7 cellular contexts compared by ENCODE assay signal in genomic region chr4:30720021-30720655, GRCh38.
DNase-seq lines count a peak whose midpoint lies in the region; ATAC-seq and TF ChIP-seq lines count a peak whose summit lies in the region.

A gene with protein sequence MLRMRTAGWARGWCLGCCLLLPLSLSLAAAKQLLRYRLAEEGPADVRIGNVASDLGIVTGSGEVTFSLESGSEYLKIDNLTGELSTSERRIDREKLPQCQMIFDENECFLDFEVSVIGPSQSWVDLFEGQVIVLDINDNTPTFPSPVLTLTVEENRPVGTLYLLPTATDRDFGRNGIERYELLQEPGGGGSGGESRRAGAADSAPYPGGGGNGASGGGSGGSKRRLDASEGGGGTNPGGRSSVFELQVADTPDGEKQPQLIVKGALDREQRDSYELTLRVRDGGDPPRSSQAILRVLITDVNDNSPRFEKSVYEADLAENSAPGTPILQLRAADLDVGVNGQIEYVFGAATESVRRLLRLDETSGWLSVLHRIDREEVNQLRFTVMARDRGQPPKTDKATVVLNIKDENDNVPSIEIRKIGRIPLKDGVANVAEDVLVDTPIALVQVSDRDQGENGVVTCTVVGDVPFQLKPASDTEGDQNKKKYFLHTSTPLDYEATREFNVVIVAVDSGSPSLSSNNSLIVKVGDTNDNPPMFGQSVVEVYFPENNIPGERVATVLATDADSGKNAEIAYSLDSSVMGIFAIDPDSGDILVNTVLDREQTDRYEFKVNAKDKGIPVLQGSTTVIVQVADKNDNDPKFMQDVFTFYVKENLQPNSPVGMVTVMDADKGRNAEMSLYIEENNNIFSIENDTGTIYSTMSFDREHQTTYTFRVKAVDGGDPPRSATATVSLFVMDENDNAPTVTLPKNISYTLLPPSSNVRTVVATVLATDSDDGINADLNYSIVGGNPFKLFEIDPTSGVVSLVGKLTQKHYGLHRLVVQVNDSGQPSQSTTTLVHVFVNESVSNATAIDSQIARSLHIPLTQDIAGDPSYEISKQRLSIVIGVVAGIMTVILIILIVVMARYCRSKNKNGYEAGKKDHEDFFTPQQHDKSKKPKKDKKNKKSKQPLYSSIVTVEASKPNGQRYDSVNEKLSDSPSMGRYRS (N-terminal part only) (plus strand): TSS chr4:30720369. CDS start chr4:30721423, 1,054 bp downstream.

- in situ Hi-C loops in brain microvascular endothelial cell (cut with HindIII; ENCODE audit: low pct_ligation_motif_present, low sequenced_read_pairs): no loop called here

- no peak for TF ChIP-seq CTCF in GM10248 (IDR thresholded peaks at IDR 0.05; ENCODE audit: control extremely low read depth, extremely low read depth, low read depth, missing control alignments)
- TF ChIP-seq CTCF in brain microvascular endothelial cell (IDR thresholded peaks at IDR 0.05; ENCODE audit: low read depth, low read length, missing control alignments): no peak

- H3K27me3 ChIP-seq in brain microvascular endothelial cell (replicated peaks) (no peaks in the 10 kb centered on the region), iPS-18a (ENCODE audit: control insufficient read depth, insufficient read depth, low read length) (peaks cover 58% of the 10 kb centered on the region)

- DNase-seq in GM10248 (ENCODE audit: extremely low spot score) (peak; percentile 13), NCI-H1105 treated with DMSO at 0.1 percent for 48 hours (lab: John Stamatoyannopoulos, UW) (peak; percentile 63), brain microvascular endothelial cell (peak; percentile 28), retina (peak; percentile 88)

- H3K9me3 ChIP-seq in iPS-18a (ENCODE audit: control insufficient read depth, low read depth, low read length): no peaks in the 10 kb centered on the region

- CTCF ChIA-PET in GM10248 (lab: Yijun Ruan, JAX): no interaction called here

- H3K9ac ChIP-seq in iPS-18a (ENCODE audit: low read length): peak within 1 kb of the TSS; percentile 47

- POLR2A ChIA-PET in GM10248 (lab: Yijun Ruan, JAX): no interaction called here

- peak within 1 kb of the TSS; percentile 73 for H3K4me3 ChIP-seq in brain microvascular endothelial cell (ENCODE audit: low read depth, low read length)
- peak within 1 kb of the TSS; percentile 85 for H3K4me3 ChIP-seq in iPS-18a (ENCODE audit: low read length)

- ATAC-seq in GM21515 (IDR thresholded peaks at IDR 0.05; ENCODE audit: unreplicated experiment): no peak
- ATAC-seq in GM18909 (IDR thresholded peaks at IDR 0.05; ENCODE audit: poor library complexity, unreplicated experiment): no peak

- H3K4me1 ChIP-seq in iPS-18a (ENCODE audit: control insufficient read depth, low read depth, low read length): peaks cover 12% of the 10 kb centered on the region

- H3K36me3 ChIP-seq in brain microvascular endothelial cell (replicated peaks) (no peaks in the 10 kb centered on the region), iPS-18a (ENCODE audit: control insufficient read depth, low read depth, low read length) (no peaks in the 10 kb centered on the region)

- no peak within 1 kb of the TSS for H3K27ac ChIP-seq in brain microvascular endothelial cell
- H3K27ac ChIP-seq in iPS-18a (ENCODE audit: low read length): no peak within 1 kb of the TSS

Comparison
In these comparisons a context has a peak if more than half of its experiments do, and no peak if none do; other contexts are left out.
1. DNase-seq: peak in every context shown above with its lines; median percentile 88 in retina; 63 in NCI-H1105 treated with DMSO at 0.1 percent for 48 hours; 28 in brain microvascular endothelial cell; 13 in GM10248.